21 cellular contexts compared by ENCODE assay signal in genomic region chr9:114583776-114584175, GRCh38. TPM values are rescaled to one million over a fixed set of nuclear protein-coding genes. Genes with fewer than 3 reads are reported as not detected.
A peak's percentile ranks its signal among the peaks of the same experiment; 100 is the strongest.
DNase-seq lines count a peak whose midpoint lies in the region; ATAC-seq, FAIRE-seq and TF ChIP-seq lines count a peak whose summit lies in the region.
"Had no signal": no experiment of that assay in that cellular context is flagged by ENCODE, and none has a peak within 500 bp of the region (broad histone marks: within the 10 kb centered on the region; RNA-seq: fewer than 3 reads in every experiment).

No MANE protein-coding gene starts in this region.

- no peak overlapping the region for H2BK120ac ChIP-seq in H1 (replicated peaks; ENCODE audit: low read depth, low read length)

- peak overlapping the region; percentile 97 for H2BK5ac ChIP-seq in H1 (ENCODE audit: low read depth, low read length)

- H4K5ac ChIP-seq in H1 (ENCODE audit: insufficient read length, low read depth, low read length), result peak overlapping the region; percentile 47

- FAIRE-seq in H1 (lab: Jason Lieb, UNC), result no peak
- FAIRE-seq: A204.1, GM18507, GM19239 had no signal

- H3K9me3 ChIP-seq in GM23248 (ENCODE audit: low read depth) (no peaks in the 10 kb centered on the region), H1 (ENCODE audit: insufficient read depth in 2 of 2, low read depth in 1 of 2, low read length in 1 of 2) (no peaks in the 10 kb centered on the region)
- H3K9me3 ChIP-seq: SK-N-SH had no signal

- H3K4me1 ChIP-seq in GM23248 (ENCODE audit: insufficient read depth) (0 out of 2 replicates have a peak, but pooled peaks cover 3% of the 10 kb centered on the region), H1 (replicated peaks in 1 of 4; ENCODE audit: control insufficient read depth in 3 of 4, insufficient read depth in 4 of 4, low read length in 3 of 4) (peaks cover 6 to 18% (median 12%) of the 10 kb centered on the region in 4 experiments)

- no peaks in the 10 kb centered on the region for H3K36me3 Mint-ChIP-seq in neural crest cell (ENCODE audit: low read depth)

- no peak overlapping the region for H2BK15ac ChIP-seq in H1 (ENCODE audit: low read length)

- ATAC-seq in HG03159 (IDR thresholded peaks at IDR 0.05; ENCODE audit: unreplicated experiment), result no peak
- ATAC-seq: Panc1, Right ventricle myocardium inferior had no signal

- no peak overlapping the region for H3K23ac ChIP-seq in H1 (ENCODE audit: insufficient read length)

- 71 to 76% methylated on average over 2 of the region's 2 CpGs for WGBS in GM23248 (ENCODE audit: low coverage in 1 of 2, low lambda C conversion rate in 2 of 2, missing lambda C conversion rate in 2 of 2), 2 experiments
- 4% methylated on average over 2 of the region's 2 CpGs; no CpG with 5 or more reads in 1 of the 2 experiments for WGBS in H1 (ENCODE audit: extremely low coverage in 1 of 2, insufficient coverage in 1 of 2, insufficient read length in 1 of 2, insufficient replicate concordance in 2 of 2, low coverage in 1 of 2, low lambda C conversion rate in 2 of 2, missing lambda C conversion rate in 1 of 2), 2 experiments

- no peaks in the 10 kb centered on the region; the same call in 1 of the 2 replicates for H3F3A ChIP-seq in GM23248 (ENCODE audit: insufficient read depth)

- H4K20me1 ChIP-seq in GM23248 (ENCODE audit: insufficient read depth) (no peaks in the 10 kb centered on the region), H1 (replicated peaks in 1 of 2; ENCODE audit: control insufficient read depth in 1 of 2, insufficient read depth in 2 of 2, low read length in 2 of 2) (peaks cover 0 to 4% of the 10 kb centered on the region in 2 experiments)

- H3K14ac ChIP-seq in H1 (ENCODE audit: insufficient read length), result no peak overlapping the region

- H3K4ac ChIP-seq in H1 (replicated peaks; ENCODE audit: insufficient read length, low read depth, low read length), result no peak overlapping the region

- no peaks in the 10 kb centered on the region for H3K9me2 ChIP-seq in GM23248 (ENCODE audit: insufficient read depth)
- H3K9me2 ChIP-seq: SK-N-SH had no signal

- no peak for TF ChIP-seq RAD21 in H1 (IDR thresholded peaks at IDR 0.05 in 1 of 2, conservative IDR thresholded peaks at IDR 0.05 in 1 of 2; ENCODE audit: low read depth in 2 of 2, low read length in 2 of 2)

- no peak overlapping the region for H3K56ac ChIP-seq in H1 (replicated peaks; ENCODE audit: insufficient read length, low read depth, low read length)

- no peak for TF ChIP-seq CTCF in H1 (IDR thresholded peaks at IDR 0.05; ENCODE audit: control extremely low read depth in 1 of 3, insufficient read depth in 1 of 3, low read depth in 1 of 3, low read length in 3 of 3)
- no peak for TF ChIP-seq CTCF in neural crest cell (conservative IDR thresholded peaks at IDR 0.05)

- no peaks in the 10 kb centered on the region for H3K27me3 Mint-ChIP-seq in neural crest cell (ENCODE audit: low read depth)

- no peak overlapping the region for H4K8ac ChIP-seq in H1 (ENCODE audit: extremely low read depth, insufficient read depth, low read length)

- H3K23me2 ChIP-seq in H1 (ENCODE audit: low read depth, low read length), result peaks cover 9% of the 10 kb centered on the region

- DNase-seq in GM23248 (no peak), NCI-H2227 treated with DMSO at 0.1 percent for 48 hours (lab: John Stamatoyannopoulos, UW) (peak; percentile 38), H1 (ENCODE audit: low read depth in 1 of 2, low spot score in 2 of 2) (no peak), neural crest cell (ENCODE audit: low read depth, low spot score) (no peak), AG08395 (ENCODE audit: low spot score) (no peak), cerebellar cortex (ENCODE audit: low spot score) (no peak)
- DNase-seq in activated naive CD4-positive, alpha-beta T cell treated with anti-CD3 and anti-CD28 coated beads, Interleukin-2, amount 50 U/mL, for 16 hours, result no peak
- DNase-seq: COR-L47, HFFc6, NCI-H1417 treated with DMSO at 0.1 percent for 48 hours, NCI-H2081 treated with DMSO at 0.1 percent for 48 hours, NCI-H345, NCI-H69, SK-N-SH had no signal

- H3K4me2 ChIP-seq in GM23248 (ENCODE audit: unreplicated experiment) (no peak overlapping the region), H1 (ENCODE audit: insufficient read depth in 1 of 2, low read depth in 2 of 2, low read length in 2 of 2) (peak overlapping the region; percentile 54 to 55)
- H3K4me2 ChIP-seq: SK-N-SH had no signal

- in situ Hi-C loops in GM23248 (cut with MboI), result no loop called here

- no peak for TF ChIP-seq POLR2A in H1 (IDR thresholded peaks at IDR 0.05; ENCODE audit: control extremely low read depth in 1 of 2, low read depth in 2 of 2, low read length in 2 of 2)

- peaks cover 28% of the 10 kb centered on the region for H3K4me1 Mint-ChIP-seq in neural crest cell

- H3K9ac ChIP-seq in GM23248 (no peak overlapping the region), H1 (replicated peaks in 1 of 4; ENCODE audit: extremely low read depth in 1 of 4, low read depth in 3 of 4, low read length in 3 of 4) (0 out of 7 replicates have a peak overlapping the region, but pooled peaks of 1 of the 4 experiments have one; percentile 15)
- H3K9ac ChIP-seq: SK-N-SH had no signal

- peaks cover 12% of the 10 kb centered on the region for H3K79me2 ChIP-seq in GM23248 (ENCODE audit: insufficient read depth)
- H3K79me2 ChIP-seq in H1 (ENCODE audit: control insufficient read depth in 1 of 2, insufficient read depth in 2 of 2, low read length in 2 of 2), result peaks cover 11 to 12% of the 10 kb centered on the region in 2 experiments

- peak overlapping the region; percentile 95; the same call in 1 of the 2 replicates for H3K18ac ChIP-seq in H1 (ENCODE audit: extremely low read depth, low read length)

- H2AFZ ChIP-seq in GM23248 (peak overlapping the region; percentile 34; the same call in 1 of the 2 replicates), H1 (ENCODE audit: low read length) (no peak overlapping the region)

- H3K79me1 ChIP-seq in H1 (ENCODE audit: low read depth, low read length), result peaks cover 4% of the 10 kb centered on the region; the same call in 1 of the 2 replicates

- H3K4me3 ChIP-seq in GM23248 (no peak overlapping the region), H1 (ENCODE audit: extremely low read depth in 1 of 4, insufficient read depth in 2 of 4, low read depth in 3 of 4, low read length in 4 of 4) (peak overlapping the region in 1 of 4 experiments; percentile 41; a peak in 2 of 8 replicates)

- H3K27ac ChIP-seq in GM23248, result no peak overlapping the region
- H3K27ac ChIP-seq in H1 (ENCODE audit: low read depth, low read length), result peak overlapping the region; percentile 75; the same call in 1 of the 2 replicates
- H3K27ac ChIP-seq: C4-2B had no signal

- H3K27ac Mint-ChIP-seq in neural crest cell (ENCODE audit: unreplicated experiment), result peak overlapping the region; percentile 31
- H3K27ac Mint-ChIP-seq: HFFc6 had no signal

- H3K27me3 ChIP-seq in GM23248 (replicated peaks; ENCODE audit: insufficient read depth) (no peaks in the 10 kb centered on the region), H1 (replicated peaks in 1 of 4; ENCODE audit: control insufficient read depth in 3 of 4, extremely low read depth in 1 of 4, insufficient read depth in 3 of 4, low read length in 3 of 4) (no peaks in the 10 kb centered on the region)

- H3K36me3 ChIP-seq in GM23248 (ENCODE audit: low read depth) (no peaks in the 10 kb centered on the region), H1 (ENCODE audit: control insufficient read depth in 2 of 4, insufficient read depth in 4 of 4, low read length in 3 of 4) (no peaks in the 10 kb centered on the region)

- no peak overlapping the region for H2BK20ac ChIP-seq in H1 (ENCODE audit: low read length)

- H4K91ac ChIP-seq in H1 (replicated peaks; ENCODE audit: insufficient read length, low read length), result no peak overlapping the region

- no peaks in the 10 kb centered on the region for H3K9me3 Mint-ChIP-seq in neural crest cell
- H3K9me3 Mint-ChIP-seq: HFFc6 had no signal

- no peak overlapping the region for H2AK5ac ChIP-seq in H1 (ENCODE audit: low read depth, low read length)

- H3K4me3 Mint-ChIP-seq in neural crest cell, result peak overlapping the region; percentile 80
- H3K4me3 Mint-ChIP-seq: HFFc6 had no signal

- peak overlapping the region; percentile 99; the same call in 1 of the 2 replicates for H2BK12ac ChIP-seq in H1 (ENCODE audit: low read depth, low read length)

- POLR2A ChIA-PET in H1 (lab: Charles Lee; ENCODE audit: partially characterized antibody), result interaction anchor here (0.6 to 17.6 kb wide), 11 partner anchors 9 to 186 kb away, joined by 3 to 218 read pairs (median 3); partner anchors contain the start of gene TMEM268

- no peak for TF ChIP-seq EP300 in H1 (IDR thresholded peaks at IDR 0.05; ENCODE audit: borderline replicate concordance in 1 of 2, low read depth in 2 of 2, low read length in 2 of 2)

- CTCF ChIA-PET in H1 (lab: Charles Lee; ENCODE audit: partially characterized antibody), result interaction anchor here (1.5 to 3.6 kb wide), 3 partner anchors 45 to 81 kb away, joined by 7 to 9 read pairs (median 8); no protein-coding TSS in a partner anchor

TF ChIP-seq in H1, 55 proteins besides CTCF, POLR2A, EP300 and RAD21 (continues in another document):
- no peak for TF ChIP-seq CEBPB (IDR thresholded peaks at IDR 0.05; ENCODE audit: low read depth, low read length)

RNA-seq across cellular contexts. Expression of gene ATP6V1G1, which starts 3.8 kb away (rescaled TPM):
- total RNA-seq in GM23248 (2014; rRNA removed; shearing (Covaris generic)), result 127 and 131 TPM in 2 replicates
- polyA plus RNA-seq in GM23248 (2016; fragmentation: Nextera tagmentation; extraction: Ambion mirVana), result 222 and 230 TPM in 2 replicates
- 112 and 114 TPM in 2 replicates for total RNA-seq in H1 (2021; fragmentation: NEBNext Ultra II Directional; extraction: Animal tissue kit (Norgen Biotek cat#: 25700))
- 76.5 and 124 TPM in 2 replicates for polyA plus RNA-seq in H1 (2011; rRNA removed)
- polyA plus RNA-seq in H1 (2011; cell fraction: cytosol; rRNA removed), result 161 TPM
- polyA plus RNA-seq in H1 (2011; cell fraction: nucleus; rRNA removed), result 39.4 TPM
- polyA plus RNA-seq in H1 (2012, experiment 1 of 2), result 105 to 131 TPM (median 109 TPM) in 4 replicates
- 41.0 TPM for polyA plus RNA-seq in H1 (2012, experiment 2 of 2)
- 191 TPM for polyA plus RNA-seq in H1 (2013, experiment 1 of 2)
- 191 TPM for polyA plus RNA-seq in H1 (2013, experiment 2 of 2)
- 32.3 and 41.7 TPM in 2 replicates for polyA minus RNA-seq in H1 (2011; rRNA and poly(A)+ RNA removed)
- polyA minus RNA-seq in H1 (2011; cell fraction: cytosol; rRNA and poly(A)+ RNA removed), result 53.4 TPM
- polyA minus RNA-seq in H1 (2011; cell fraction: nucleus; rRNA and poly(A)+ RNA removed), result 37.1 TPM
- 111 and 112 TPM in 2 replicates for total RNA-seq in neural crest cell

RNA-seq across cellular contexts. Expression of gene TMEM268, which starts 27.3 kb away (rescaled TPM):
- 4.9 and 10.7 TPM in 2 replicates for total RNA-seq in GM23248 (2014; rRNA removed; shearing (Covaris generic))
- polyA plus RNA-seq in GM23248 (2016; fragmentation: Nextera tagmentation; extraction: Ambion mirVana) (5.1 and 6.9 TPM in 2 replicates), H1 (2011; rRNA removed) (8.3 and 11.4 TPM in 2 replicates)
- total RNA-seq in H1 (2021; fragmentation: NEBNext Ultra II Directional; extraction: Animal tissue kit (Norgen Biotek cat#: 25700)), result 7.7 and 9.8 TPM in 2 replicates
- polyA plus RNA-seq in H1 (2011; cell fraction: cytosol; rRNA removed), result 8.9 TPM
- 7.9 TPM for polyA plus RNA-seq in H1 (2011; cell fraction: nucleus; rRNA removed)
- polyA plus RNA-seq in H1 (2012, experiment 1 of 2), result 5.3 to 7.2 TPM (median 6.1 TPM) in 4 replicates
- polyA plus RNA-seq in H1 (2012, experiment 2 of 2), result 2.7 TPM
- 7.9 TPM for polyA plus RNA-seq in H1 (2013, experiment 1 of 2)
- 8.6 TPM for polyA plus RNA-seq in H1 (2013, experiment 2 of 2)
- 17.4 and 17.5 TPM in 2 replicates for polyA minus RNA-seq in H1 (2011; rRNA and poly(A)+ RNA removed)
- polyA minus RNA-seq in H1 (2011; cell fraction: cytosol; rRNA and poly(A)+ RNA removed), result 6.2 TPM
- polyA minus RNA-seq in H1 (2011; cell fraction: nucleus; rRNA and poly(A)+ RNA removed), result 9.9 TPM
- 9.3 and 9.8 TPM in 2 replicates for total RNA-seq in neural crest cell
